ENCODE assay signal across 1 cellular context in genomic region chr5:91383956-91384300, GRCh38.
TF ChIP-seq lines count a peak whose summit lies in the region.

No MANE protein-coding gene starts in this region.

TF ChIP-seq in IMR-90, 13 proteins besides CTCF, POLR2A, EP300 and RAD21:
- TF ChIP-seq CEBPB (IDR thresholded peaks at IDR 0.05; ENCODE audit: low read depth, low read length) (no peak), RFX5 (IDR thresholded peaks at IDR 0.05; ENCODE audit: low read depth, low read length) (no peak), MAFK (IDR thresholded peaks at IDR 0.05; ENCODE audit: low read depth, low read length) (no peak), MAZ (IDR thresholded peaks at IDR 0.05; ENCODE audit: borderline replicate concordance, low read depth, low read length) (no peak), NFE2L2 (IDR thresholded peaks at IDR 0.05; ENCODE audit: low read depth, low read length) (no peak), FOS (IDR thresholded peaks at IDR 0.05; ENCODE audit: low read depth, low read length) (no peak), ELK1 (IDR thresholded peaks at IDR 0.05; ENCODE audit: borderline replicate concordance, low read depth, low read length) (no peak), CHD1 (IDR thresholded peaks at IDR 0.05; ENCODE audit: low read depth, low read length) (no peak), MXI1 (IDR thresholded peaks at IDR 0.05; ENCODE audit: borderline replicate concordance, low read depth, low read length) (no peak), RCOR1 (IDR thresholded peaks at IDR 0.05; ENCODE audit: insufficient replicate concordance, low read length) (no peak), BHLHE40 (IDR thresholded peaks at IDR 0.05; ENCODE audit: low read depth, low read length) (no peak), USF2 (IDR thresholded peaks at IDR 0.05; ENCODE audit: low read depth, low read length) (no peak), SMC3 (IDR thresholded peaks at IDR 0.05; ENCODE audit: low read depth, low read length) (no peak)
